10 cellular contexts compared by ENCODE assay signal in the genomic region with DNA sequence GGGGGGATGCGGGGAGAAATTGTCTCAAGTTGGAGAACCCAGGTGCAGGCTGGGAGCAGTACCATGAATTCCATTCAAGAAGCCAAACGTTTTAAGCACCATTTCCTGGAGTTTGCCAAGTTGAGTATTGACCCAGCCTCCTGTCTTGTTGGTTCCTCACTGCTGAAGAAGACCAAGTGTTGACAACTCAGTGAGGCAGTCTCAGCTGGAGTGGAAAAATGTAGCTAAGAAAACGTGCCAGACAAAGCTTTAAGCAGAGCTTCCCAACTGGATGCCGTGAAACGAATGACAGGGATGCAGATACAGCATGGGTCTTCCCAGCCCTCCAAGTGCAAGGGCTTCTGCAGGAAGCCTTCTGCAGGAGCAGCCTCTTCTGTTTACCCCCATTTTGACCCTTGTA. TPM values are rescaled to one million over a fixed set of nuclear protein-coding genes. Genes with fewer than 3 reads are reported as not detected.
DNase-seq lines count a peak whose midpoint lies in the region; ATAC-seq and TF ChIP-seq lines count a peak whose summit lies in the region.
"Had no signal": no experiment of that assay in that cellular context is flagged by ENCODE, and none has a peak within 500 bp of the region (broad histone marks: within the 10 kb centered on the region; RNA-seq: fewer than 3 reads in every experiment).

No MANE protein-coding gene starts in this region.

- no peaks in the 10 kb centered on the region for H3K9me3 ChIP-seq in colonic mucosa
- no peaks in the 10 kb centered on the region for H3K9me3 ChIP-seq in neural progenitor cell (ENCODE audit: low read depth)
- H3K9me3 ChIP-seq in aorta (ENCODE audit: control insufficient read depth, low read length): no peaks in the 10 kb centered on the region

- no peaks in the 10 kb centered on the region for H3K36me3 Mint-ChIP-seq in stimulated activated naive CD8-positive, alpha-beta T cell treated with anti-CD3 and anti-CD28 coated beads, Interleukin-15, Interleukin-2, amounts not matched to agents 100 ng/mL and 50 ng/mL, for 24 hours (ENCODE audit: low read depth)
- no peaks in the 10 kb centered on the region for H3K36me3 Mint-ChIP-seq in neural progenitor cell

- no peak overlapping the region for H3K4me2 ChIP-seq in neural progenitor cell

- H3K4me3 ChIP-seq in colonic mucosa (no peak overlapping the region), neural progenitor cell (no peak overlapping the region), aorta (ENCODE audit: low read length in 2 of 2) (no peak overlapping the region)

- no peak overlapping the region for H2AFZ ChIP-seq in neural progenitor cell (replicated peaks)

- no peaks in the 10 kb centered on the region for H3K4me1 ChIP-seq in colonic mucosa
- H3K4me1 ChIP-seq in neural progenitor cell: peaks cover 11% of the 10 kb centered on the region
- H3K4me1 ChIP-seq in aorta (ENCODE audit: control insufficient read depth in 1 of 2, insufficient read depth in 2 of 2, low read length in 2 of 2): no peaks in the 10 kb centered on the region

- intact Hi-C loops in colonic mucosa (cut with DNase I) (no loop called here), aorta (cut with DNase I) (no loop called here)

- H3K79me2 ChIP-seq in neural progenitor cell (ENCODE audit: low read depth): no peaks in the 10 kb centered on the region

- H3K36me3 ChIP-seq in colonic mucosa (no peaks in the 10 kb centered on the region), neural progenitor cell (no peaks in the 10 kb centered on the region), aorta (ENCODE audit: control insufficient read depth in 1 of 2, insufficient read depth in 2 of 2, low read length in 1 of 2) (no peaks in the 10 kb centered on the region)
- H3K36me3 ChIP-seq: WERI-Rb-1 had no signal

- H3K9ac ChIP-seq in colonic mucosa (ENCODE audit: low read depth in 2 of 2, low read length in 2 of 2): no peak overlapping the region
- no peak overlapping the region for H3K9ac ChIP-seq in neural progenitor cell

- H3K27ac Mint-ChIP-seq in stimulated activated naive CD8-positive, alpha-beta T cell treated with anti-CD3 and anti-CD28 coated beads, Interleukin-15, Interleukin-2, amounts not matched to agents 100 ng/mL and 50 ng/mL, for 24 hours: peak overlapping the region; percentile 36
- H3K27ac Mint-ChIP-seq in neural progenitor cell: no peak overlapping the region

- ATAC-seq in stimulated activated naive CD8-positive, alpha-beta T cell treated with anti-CD3 and anti-CD28 coated beads, Interleukin-15, Interleukin-2, amounts not matched to agents 100 U/mL and 50 U/mL, for 24 hours: no peak
- ATAC-seq in aorta (ENCODE audit: low FRiP score): no peak
- ATAC-seq in HG02884 (IDR thresholded peaks at IDR 0.05; ENCODE audit: unreplicated experiment): no peak
- ATAC-seq in HG03039 (IDR thresholded peaks at IDR 0.05; ENCODE audit: unreplicated experiment): no peak
- ATAC-seq in GM19328 (IDR thresholded peaks at IDR 0.05; ENCODE audit: unreplicated experiment): no peak

- H4K20me1 ChIP-seq in neural progenitor cell (ENCODE audit: low read depth): peaks cover 3% of the 10 kb centered on the region

- no peaks in the 10 kb centered on the region for H3K27me3 ChIP-seq in colonic mucosa
- H3K27me3 ChIP-seq in neural progenitor cell: peaks cover 42% of the 10 kb centered on the region
- no peaks in the 10 kb centered on the region for H3K27me3 ChIP-seq in aorta (ENCODE audit: control insufficient read depth in 1 of 2, insufficient read depth in 2 of 2, low read length in 1 of 2)

- no peak for DNase-seq in stimulated activated naive CD8-positive, alpha-beta T cell treated with anti-CD3 and anti-CD28 coated beads, Interleukin-15, Interleukin-2, amounts not matched to agents 100 U/mL and 50 U/mL, for 24 hours
- no peak for DNase-seq in colonic mucosa
- DNase-seq in neural progenitor cell (ENCODE audit: low spot score): no peak
- no peak for DNase-seq in aorta

- WGBS in aorta, 2 donors: 64 to 68% methylated on average over 5 of the region's 5 CpGs

- peak overlapping the region; percentile 81 for H3K4me3 Mint-ChIP-seq in stimulated activated naive CD8-positive, alpha-beta T cell treated with anti-CD3 and anti-CD28 coated beads, Interleukin-15, Interleukin-2, amounts not matched to agents 100 ng/mL and 50 ng/mL, for 24 hours
- H3K4me3 Mint-ChIP-seq in neural progenitor cell: peak overlapping the region; percentile 86

- H3K27ac ChIP-seq in colonic mucosa: peak overlapping the region; percentile 91
- no peak overlapping the region for H3K27ac ChIP-seq in neural progenitor cell
- peak overlapping the region; percentile 39 to 60 for H3K27ac ChIP-seq in aorta (ENCODE audit: low read depth in 1 of 2, low read length in 2 of 2)
- H3K27ac ChIP-seq: WERI-Rb-1 had no signal

- peaks cover 22% of the 10 kb centered on the region for H3K4me1 Mint-ChIP-seq in stimulated activated naive CD8-positive, alpha-beta T cell treated with anti-CD3 and anti-CD28 coated beads, Interleukin-15, Interleukin-2, amounts not matched to agents 100 ng/mL and 50 ng/mL, for 24 hours (ENCODE audit: low read depth)
- H3K4me1 Mint-ChIP-seq in neural progenitor cell: peaks cover 27% of the 10 kb centered on the region

- TF ChIP-seq CTCF in colonic mucosa (IDR thresholded peaks at IDR 0.05) (no peak), neural progenitor cell (IDR thresholded peaks at IDR 0.05) (no peak)

- peaks cover 4% of the 10 kb centered on the region for H3K27me3 Mint-ChIP-seq in stimulated activated naive CD8-positive, alpha-beta T cell treated with anti-CD3 and anti-CD28 coated beads, Interleukin-15, Interleukin-2, amounts not matched to agents 100 ng/mL and 50 ng/mL, for 24 hours
- peaks cover 3% of the 10 kb centered on the region for H3K27me3 Mint-ChIP-seq in neural progenitor cell (ENCODE audit: insufficient read depth, low read depth)

- H3F3A ChIP-seq in neural progenitor cell (ENCODE audit: low read depth): peaks cover 16% of the 10 kb centered on the region

- H3K9me3 Mint-ChIP-seq in stimulated activated naive CD8-positive, alpha-beta T cell treated with anti-CD3 and anti-CD28 coated beads, Interleukin-15, Interleukin-2, amounts not matched to agents 100 ng/mL and 50 ng/mL, for 24 hours: no peaks in the 10 kb centered on the region
- H3K9me3 Mint-ChIP-seq in neural progenitor cell: no peaks in the 10 kb centered on the region
- H3K9me3 Mint-ChIP-seq: activated naive CD8-positive, alpha-beta T cell treated with anti-CD3 and anti-CD28 coated beads for 36 hours had no signal

RNA-seq across cellular contexts. Expression of a gene that starts 0.8 kb away (rescaled TPM):
- total RNA-seq in colonic mucosa (10 to 100 TPM; 35.3 to 39.2 TPM), neural progenitor cell (ENCODE audit: low replicate concordance) (0.50 and 1.6 TPM in 2 replicates), aorta (10 to 100 TPM; 31.8 to 39.7 TPM)
- 10 to 100 TPM; 18.5 to 43.1 TPM for polyA plus RNA-seq in aorta

RNA-seq across cellular contexts. Expression of a gene that starts 23.0 kb away (rescaled TPM):
- total RNA-seq in colonic mucosa (10 to 100 TPM; 47.2 to 71.1 TPM), neural progenitor cell (ENCODE audit: low replicate concordance) (33.0 and 38.8 TPM in 2 replicates), aorta (10 to 100 TPM; 50.1 to 51.5 TPM)
- polyA plus RNA-seq in aorta: 10 to 100 TPM; 28.9 to 34.6 TPM

Comparison
In these comparisons a context has a peak if more than half of its experiments do, and no peak if none do; other contexts are left out.
1. RNA of a gene that starts 0.8 kb away (total RNA-seq): 31.8 to 39.7 TPM in aorta and 35.3 to 39.2 TPM in colonic mucosa; 0.50 to 1.6 TPM in neural progenitor cell; every median in the first group is over 10 times any median in the second.